In the genomic region with DNA sequence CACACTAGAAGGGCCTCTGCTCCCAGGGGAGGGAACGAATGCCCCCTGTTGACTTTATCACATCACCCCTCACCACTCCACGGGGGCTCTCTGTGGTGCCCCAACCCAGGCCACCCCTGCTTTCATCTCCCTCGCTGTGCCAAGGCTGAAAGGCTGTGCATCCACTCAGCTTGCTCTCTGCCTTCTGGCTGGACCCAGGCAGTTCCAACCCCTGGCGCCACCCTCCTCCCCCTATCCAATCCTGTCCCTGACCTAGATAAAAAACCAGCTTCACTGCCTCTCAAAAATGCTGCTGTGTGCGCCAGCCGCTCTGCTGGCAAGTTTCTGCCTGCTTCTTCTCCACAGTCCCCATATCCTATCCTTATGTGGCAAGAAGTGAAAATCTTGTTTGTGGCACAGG, we compare ENCODE assay signal across 27 cellular contexts. TPM values are rescaled to one million over a fixed set of nuclear protein-coding genes. Genes with fewer than 3 reads are reported as not detected.
DNase-seq lines count a peak whose midpoint lies in the region; ATAC-seq and TF ChIP-seq lines count a peak whose summit lies in the region.
"Had no signal": no experiment of that assay in that cellular context is flagged by ENCODE, and none has a peak within 500 bp of the region (broad histone marks: within the 10 kb centered on the region; RNA-seq: fewer than 3 reads in every experiment).

No MANE protein-coding gene starts in this region.

- BruUV-seq in mammary epithelial cell (replicated peaks; lab: Mats Ljungman, UMichigan) = no TSS peak

- H3K4me1 ChIP-seq in GM23248 (ENCODE audit: insufficient read depth) = no peaks in the 10 kb centered on the region
- peaks cover 16% of the 10 kb centered on the region for H3K4me1 ChIP-seq in mammary epithelial cell (ENCODE audit: insufficient read depth, low read length)
- no peaks in the 10 kb centered on the region for H3K4me1 ChIP-seq in heart left ventricle
- H3K4me1 ChIP-seq: heart right ventricle, right atrium auricular region, uterus had no signal

- H3K27ac Mint-ChIP-seq in stimulated activated memory B cell treated with anti-CD40 and anti-IgM and Interleukin-4, amounts not matched to agents 10 μg/mL and 1 μg/mL and 100 μg/mL, for 72 hours = no peak overlapping the region
- H3K27ac Mint-ChIP-seq: stimulated activated naive CD8-positive, alpha-beta T cell treated with anti-CD3 and anti-CD28 coated beads, Interleukin-15, amount 100 ng/mL, for 72 hours; WTC11 had no signal

- H3K36me3 ChIP-seq in GM23248 (ENCODE audit: low read depth) (peaks cover 52% of the 10 kb centered on the region), mammary epithelial cell (ENCODE audit: insufficient read depth, low read length) (peaks cover 41% of the 10 kb centered on the region), heart left ventricle (peaks cover 0 to 78% (median 8%) of the 10 kb centered on the region in 9 donors)
- H3K36me3 ChIP-seq: right atrium auricular region, uterus had no signal

- no peaks in the 10 kb centered on the region for H3K9me2 ChIP-seq in GM23248 (ENCODE audit: insufficient read depth)

- intact Hi-C loops in mammary epithelial cell (cut with micrococcal nuclease) = no loop called here
- intact Hi-C loops in heart left ventricle (cut with DNase I) = no loop called here

- dilution Hi-C loops in mammary epithelial cell (cut with HindIII; ENCODE audit: low sequenced_read_pairs) = no loop called here

- H3K79me2 ChIP-seq in GM23248 (ENCODE audit: insufficient read depth) (no peaks in the 10 kb centered on the region), mammary epithelial cell (ENCODE audit: insufficient read depth, low read length) (peaks cover 32% of the 10 kb centered on the region)

- H3K4me3 ChIP-seq in GM23248 = no peak overlapping the region
- no peak overlapping the region for H3K4me3 ChIP-seq in mammary epithelial cell (replicated peaks in 1 of 3; ENCODE audit: insufficient read depth in 1 of 3, low read depth in 2 of 3, low read length in 3 of 3)
- H3K4me3 ChIP-seq in heart left ventricle = no peak overlapping the region
- H3K4me3 ChIP-seq: heart right ventricle, left lung, right atrium auricular region, uterus had no signal

- H3K27me3 ChIP-seq in GM23248 (replicated peaks; ENCODE audit: insufficient read depth) = no peaks in the 10 kb centered on the region
- no peaks in the 10 kb centered on the region for H3K27me3 ChIP-seq in mammary epithelial cell (ENCODE audit: insufficient read depth, low read length)
- H3K27me3 ChIP-seq in heart left ventricle = no peaks in the 10 kb centered on the region
- H3K27me3 ChIP-seq: heart right ventricle, left lung, right atrium auricular region, uterus had no signal

- in situ Hi-C loops in GM23248 (cut with MboI) (no loop called here), mammary epithelial cell (cut with MboI; ENCODE audit: low sequenced_read_pairs in 2 of 2) (no loop called here)

- no peak overlapping the region for H3K27ac ChIP-seq in GM23248
- no peak overlapping the region for H3K27ac ChIP-seq in mammary epithelial cell (ENCODE audit: insufficient read depth, low read depth, low read length)
- no peak overlapping the region for H3K27ac ChIP-seq in heart left ventricle
- H3K27ac ChIP-seq: C4-2B, heart right ventricle, left lung, right atrium auricular region, uterus had no signal

- no peaks in the 10 kb centered on the region for H3K9me3 Mint-ChIP-seq in stimulated activated memory B cell treated with anti-CD40 and anti-IgM and Interleukin-4, amounts not matched to agents 10 μg/mL and 1 μg/mL and 100 μg/mL, for 72 hours
- H3K9me3 Mint-ChIP-seq: stimulated activated naive CD8-positive, alpha-beta T cell treated with anti-CD3 and anti-CD28 coated beads, Interleukin-15, amount 100 ng/mL, for 72 hours; WTC11 had no signal

- H3K4me1 Mint-ChIP-seq in stimulated activated memory B cell treated with anti-CD40 and anti-IgM and Interleukin-4, amounts not matched to agents 10 μg/mL and 1 μg/mL and 100 μg/mL, for 72 hours = no peaks in the 10 kb centered on the region
- H3K4me1 Mint-ChIP-seq: stimulated activated naive CD8-positive, alpha-beta T cell treated with anti-CD3 and anti-CD28 coated beads, Interleukin-15, amount 100 ng/mL, for 72 hours had no signal

- no peaks in the 10 kb centered on the region for H3K27me3 Mint-ChIP-seq in stimulated activated memory B cell treated with anti-CD40 and anti-IgM and Interleukin-4, amounts not matched to agents 10 μg/mL and 1 μg/mL and 100 μg/mL, for 72 hours
- H3K27me3 Mint-ChIP-seq: stimulated activated naive CD8-positive, alpha-beta T cell treated with anti-CD3 and anti-CD28 coated beads, Interleukin-15, amount 100 ng/mL, for 72 hours had no signal

- peaks cover 16% of the 10 kb centered on the region for H3K36me3 Mint-ChIP-seq in stimulated activated memory B cell treated with anti-CD40 and anti-IgM and Interleukin-4, amounts not matched to agents 10 μg/mL and 1 μg/mL and 100 μg/mL, for 72 hours

- CTCF ChIA-PET in mammary epithelial cell (lab: Charles Lee; ENCODE audit: low non-redundant PET) = no interaction called here

- ATAC-seq in left lobe of liver (peak; percentile 71), HG02870 (IDR thresholded peaks at IDR 0.05; ENCODE audit: unreplicated experiment) (no peak), heart left ventricle (no peak)
- peak; percentile 16 for ATAC-seq in stimulated activated memory B cell treated with anti-CD40 and anti-IgM and Interleukin-4, amounts not matched to agents 10 μg/mL and 1 μg/mL and 100 μg/mL, for 72 hours
- ATAC-seq: HCT116; heart right ventricle; left lung; stimulated activated naive CD8-positive, alpha-beta T cell treated with anti-CD3 and anti-CD28 coated beads, Interleukin-15, amount 100 ng/mL, for 72 hours; WTC11 had no signal

- H3K9me3 ChIP-seq in GM23248 (ENCODE audit: low read depth) = no peaks in the 10 kb centered on the region
- no peaks in the 10 kb centered on the region for H3K9me3 ChIP-seq in mammary epithelial cell (replicated peaks; ENCODE audit: insufficient read depth, low read length)
- H3K9me3 ChIP-seq in heart left ventricle = no peaks in the 10 kb centered on the region
- H3K9me3 ChIP-seq: heart right ventricle, left lung, right atrium auricular region, uterus had no signal

- TF ChIP-seq POLR2A in heart left ventricle (IDR thresholded peaks at IDR 0.05) = no peak

- no peaks in the 10 kb centered on the region; the same call in 1 of the 2 replicates for H3F3A ChIP-seq in GM23248 (ENCODE audit: insufficient read depth)

- no peaks in the 10 kb centered on the region for H4K20me1 ChIP-seq in GM23248 (ENCODE audit: insufficient read depth)
- H4K20me1 ChIP-seq in mammary epithelial cell (ENCODE audit: insufficient read depth, low read length) = no peaks in the 10 kb centered on the region

- no peak for TF ChIP-seq CTCF in mammary epithelial cell (conservative IDR thresholded peaks at IDR 0.05 in 1 of 2, IDR thresholded peaks at IDR 0.05 in 1 of 2; ENCODE audit: extremely low read depth in 1 of 2, insufficient read depth in 1 of 2, low read depth in 1 of 2, low read length in 2 of 2)
- no peak for TF ChIP-seq CTCF in heart left ventricle (IDR thresholded peaks at IDR 0.05)

- H3K4me2 ChIP-seq in GM23248 (ENCODE audit: unreplicated experiment) (no peak overlapping the region), mammary epithelial cell (ENCODE audit: insufficient read depth, low read depth, low read length) (peak overlapping the region; percentile 3)

- H3K4me3 Mint-ChIP-seq in stimulated activated memory B cell treated with anti-CD40 and anti-IgM and Interleukin-4, amounts not matched to agents 10 μg/mL and 1 μg/mL and 100 μg/mL, for 72 hours = no peak overlapping the region
- H3K4me3 Mint-ChIP-seq: stimulated activated naive CD8-positive, alpha-beta T cell treated with anti-CD3 and anti-CD28 coated beads, Interleukin-15, amount 100 ng/mL, for 72 hours; WTC11 had no signal

- 80% methylated on average over 6 of the region's 6 CpGs for WGBS in GM23248 (ENCODE audit: low coverage in 1 of 2, low lambda C conversion rate in 2 of 2, missing lambda C conversion rate in 2 of 2), 2 experiments
- WGBS in mammary epithelial cell (ENCODE audit: low coverage, missing lambda C conversion rate) = 44% methylated on average over 5 of the region's 6 CpGs
- WGBS in heart left ventricle, 4 donors = 68 to 79% (median 76%) methylated on average over 6 of the region's 6 CpGs

- H2AFZ ChIP-seq in GM23248 (no peak overlapping the region), mammary epithelial cell (ENCODE audit: low read depth, low read length) (no peak overlapping the region)

- H3K9ac ChIP-seq in GM23248 (peak overlapping the region; percentile 46; the same call in 1 of the 2 replicates), mammary epithelial cell (ENCODE audit: insufficient read depth, low read length) (no peak overlapping the region)

- DNase-seq in GM23248 (no peak), mammary epithelial cell (no peak), left lobe of liver (ENCODE audit: low spot score) (peak; percentile 88), NCI-H526 treated with DMSO at 0.1 percent for 48 hours (lab: John Stamatoyannopoulos, UW) (no peak), NCI-H146 treated with DMSO at 0.1 percent for 48 hours (lab: John Stamatoyannopoulos, UW; ENCODE audit: unreplicated experiment) (no peak), heart left ventricle (no peak)
- DNase-seq: ACHN; activated CD4-positive, alpha-beta T cell treated with anti-CD3 and anti-CD28 coated beads, Interleukin-2, amount 50 U/mL, for 48 hours; activated T-cell treated with anti-CD3 and anti-CD28 coated beads for 4 hours; cortex of kidney; heart right ventricle; Karpas-422; NCI-H1694 treated with DMSO at 0.1 percent for 48 hours; NCI-H2171 treated with DMSO at 0.1 percent for 48 hours; NCI-H524 treated with DMSO at 0.1 percent for 48 hours; RPMI8226; stimulated activated CD4-positive, alpha-beta T cell treated with anti-CD3 and anti-CD28 coated beads, Interleukin-12 subunit alpha, Interleukin-12 subunit beta, amount 100 ng/mL, for 4 hours; stimulated activated CD4-positive, alpha-beta T cell treated with anti-CD3 and anti-CD28 coated beads, Interleukin-4, amount 100 ng/mL, for 4 hours; stimulated activated naive CD8-positive, alpha-beta T cell treated with anti-CD3 and anti-CD28 coated beads, Interleukin-15, amount 100 ng/mL, for 72 hours; uterus had no signal

RNA-seq across cellular contexts. Expression of a gene that starts 22.4 kb away (rescaled TPM):
- 0.86 and 1.5 TPM in 2 replicates for total RNA-seq in GM23248 (2014; rRNA removed; shearing (Covaris generic))
- 1.3 and 1.5 TPM in 2 replicates for polyA plus RNA-seq in GM23248 (2016; fragmentation: Nextera tagmentation; extraction: Ambion mirVana)
- total RNA-seq in mammary epithelial cell = 10 to 100 TPM in 1 of 2 donors, 1 to 10 TPM in 1; 9.7 to 19.7 TPM
- polyA plus RNA-seq in mammary epithelial cell = 17.4 TPM
- polyA minus RNA-seq in mammary epithelial cell = 18.8 TPM
- 3.7 TPM for total RNA-seq in left lobe of liver
- total RNA-seq in heart left ventricle = 1 to 10 TPM in 1 of 9 donors, under 1 TPM in 8; 0.09 to 2.2 (median 0.22) TPM
- under 1 TPM; 0.11 to 0.43 TPM for polyA plus RNA-seq in heart left ventricle

RNA-seq across cellular contexts. Expression of a gene that starts 40.6 kb away (rescaled TPM):
- total RNA-seq in GM23248 (2014; rRNA removed; shearing (Covaris generic)) = 57.5 and 58.4 TPM in 2 replicates
- polyA plus RNA-seq in GM23248 (2016; fragmentation: Nextera tagmentation; extraction: Ambion mirVana) (56.2 and 58.9 TPM in 2 replicates), mammary epithelial cell (73.1 TPM), heart left ventricle (1 to 10 TPM; 1.2 to 2.3 TPM)
- total RNA-seq in mammary epithelial cell (10 to 100 TPM; 86.7 to 98.2 TPM), left lobe of liver (17.4 TPM), heart left ventricle (1 to 10 TPM; 1.1 to 9.4 (median 2.2) TPM)
- 68.2 TPM for polyA minus RNA-seq in mammary epithelial cell

Comparison
In these comparisons a context has a peak if more than half of its experiments do, and no peak if none do; other contexts are left out.
1. ATAC-seq: peak in left lobe of liver (single experiment) and stimulated activated memory B cell treated with anti-CD40 and anti-IgM and Interleukin-4, amounts not matched to agents 10 μg/mL and 1 μg/mL and 100 μg/mL, for 72 hours (single experiment); none in HG02870 (single experiment) and heart left ventricle (0 of 4).